Comparison of ENCODE assay signal across 15 cellular contexts in genomic region chr12:26953447-26953846, GRCh38. TPM values are rescaled to one million over a fixed set of nuclear protein-coding genes. Genes with fewer than 3 reads are reported as not detected.
DNase-seq lines count a peak whose midpoint lies in the region; ATAC-seq, FAIRE-seq and TF ChIP-seq lines count a peak whose summit lies in the region.
"Had no signal": no experiment of that assay in that cellular context is flagged by ENCODE, and none has a peak within 500 bp of the region (broad histone marks: within the 10 kb centered on the region; RNA-seq: fewer than 3 reads in every experiment).

No MANE protein-coding gene starts in this region.

- TF ChIP-seq CTCF in neutrophil (IDR thresholded peaks at IDR 0.05), result no peak

- H3K4me3 ChIP-seq in neutrophil (ENCODE audit: low read depth in 1 of 2, low read length in 1 of 2), result no peak overlapping the region

- FAIRE-seq in GM18507 (lab: Jason Lieb, UNC), result peak; percentile 9

- H3K36me3 Mint-ChIP-seq in activated CD4-positive, alpha-beta memory T cell treated with anti-CD3 and anti-CD28 coated beads, Interleukin-2, amount 10 ng/mL, durations not matched to agents 7 days and 5 days (ENCODE audit: low read depth), result peaks cover 59% of the 10 kb centered on the region

- H3K27ac ChIP-seq in neutrophil, result peak overlapping the region; percentile 69
- H3K27ac ChIP-seq: C4-2B had no signal

- CTCF ChIA-PET in activated CD4-positive, alpha-beta memory T cell treated with anti-CD3 and anti-CD28 coated beads, Interleukin-2, amount 10 ng/mL, durations not matched to agents 7 days and 5 days (lab: Charles Lee), result interaction anchor here (0.6 to 1.3 kb wide), 2 partner anchors 23 to 55 kb away, joined by 3 to 4 read pairs; no protein-coding TSS in a partner anchor

- H3K27me3 ChIP-seq in neutrophil, result no peaks in the 10 kb centered on the region

- H3K9me3 ChIP-seq in neutrophil, result no peaks in the 10 kb centered on the region

- peaks cover 20% of the 10 kb centered on the region for H3K4me1 Mint-ChIP-seq in activated CD4-positive, alpha-beta memory T cell treated with anti-CD3 and anti-CD28 coated beads, Interleukin-2, amount 10 ng/mL, durations not matched to agents 7 days and 5 days

- no peak overlapping the region for H3K27ac Mint-ChIP-seq in activated CD4-positive, alpha-beta memory T cell treated with anti-CD3 and anti-CD28 coated beads, Interleukin-2, amount 10 ng/mL, durations not matched to agents 7 days and 5 days

- DNase-seq in GM18507 (ENCODE audit: extremely low spot score, insufficient read length, low read depth), result no peak
- DNase-seq in OCI-M1 (lab: John Stamatoyannopoulos, UW), result peak; percentile 93
- peak; percentile 37 for DNase-seq in fibroblast of peridontal ligament (ENCODE audit: extremely low read depth)
- DNase-seq in HK-2 (ENCODE audit: unreplicated experiment), result no peak
- DNase-seq in activated CD4-positive, alpha-beta memory T cell treated with anti-CD3 and anti-CD28 coated beads, Interleukin-2, amount 10 ng/mL, durations not matched to agents 7 days and 5 days, result no peak
- DNase-seq: activated CD4-positive, alpha-beta T cell treated with anti-CD3 and anti-CD28 coated beads for 48 hours; activated gamma-delta T cell; NCI-H1105 treated with DMSO at 0.1 percent for 48 hours; NCI-H526; occipital lobe had no signal

- H3K36me3 ChIP-seq in neutrophil, result peaks cover 21% of the 10 kb centered on the region

- H3K4me1 ChIP-seq in neutrophil (ENCODE audit: control insufficient read depth in 1 of 2, insufficient read depth in 1 of 2, low read depth in 1 of 2, low read length in 1 of 2), result peaks cover 26 to 27% of the 10 kb centered on the region in 2 experiments

- peaks cover 3% of the 10 kb centered on the region for H3K9me3 Mint-ChIP-seq in activated CD4-positive, alpha-beta memory T cell treated with anti-CD3 and anti-CD28 coated beads, Interleukin-2, amount 10 ng/mL, durations not matched to agents 7 days and 5 days

- ATAC-seq in GM18907 (IDR thresholded peaks at IDR 0.05; ENCODE audit: unreplicated experiment), result no peak
- ATAC-seq in HG02571 (IDR thresholded peaks at IDR 0.05; ENCODE audit: unreplicated experiment), result no peak
- ATAC-seq: stimulated activated effector memory CD8-positive, alpha-beta T cell treated with anti-CD3 and anti-CD28 coated beads, Interleukin-12 subunit alpha, Interleukin-12 subunit beta, amount 100 ng/mL, for 72 hours had no signal

- POLR2A ChIA-PET in activated CD4-positive, alpha-beta memory T cell treated with anti-CD3 and anti-CD28 coated beads, Interleukin-2, amount 10 ng/mL, durations not matched to agents 7 days and 5 days (lab: Charles Lee), result interaction anchor here (0.6 to 1.3 kb wide), 2 partner anchors 15 to 70 kb away, joined by 3 read pairs; partner anchors contain the start of gene FGFR1OP2

- no peak overlapping the region for H3K4me3 Mint-ChIP-seq in activated CD4-positive, alpha-beta memory T cell treated with anti-CD3 and anti-CD28 coated beads, Interleukin-2, amount 10 ng/mL, durations not matched to agents 7 days and 5 days
- H3K4me3 Mint-ChIP-seq: stimulated activated effector memory CD8-positive, alpha-beta T cell treated with anti-CD3 and anti-CD28 coated beads, Interleukin-12 subunit alpha, Interleukin-12 subunit beta, amount 100 ng/mL, for 72 hours had no signal

- H3K27me3 Mint-ChIP-seq in activated CD4-positive, alpha-beta memory T cell treated with anti-CD3 and anti-CD28 coated beads, Interleukin-2, amount 10 ng/mL, durations not matched to agents 7 days and 5 days, result no peaks in the 10 kb centered on the region

RNA-seq across cellular contexts. Expression of gene FGFR1OP2, which starts 15.2 kb away (rescaled TPM):
- 10 to 100 TPM; 85.7 to 87.5 TPM for total RNA-seq in activated CD4-positive, alpha-beta memory T cell treated with anti-CD3 and anti-CD28 coated beads, Interleukin-2, amount 10 ng/mL, durations not matched to agents 7 days and 5 days

RNA-seq across cellular contexts. Expression of gene INTS13, which starts 15.7 kb away (rescaled TPM):
- total RNA-seq in activated CD4-positive, alpha-beta memory T cell treated with anti-CD3 and anti-CD28 coated beads, Interleukin-2, amount 10 ng/mL, durations not matched to agents 7 days and 5 days, result 10 to 100 TPM; 44.8 to 45.8 TPM

Comparison
In these comparisons a context has a peak if more than half of its experiments do, and no peak if none do; other contexts are left out.
1. DNase-seq: peak in OCI-M1 (single experiment) and fibroblast of peridontal ligament (single experiment); none in GM18507 (single experiment), HK-2 (single experiment) and activated CD4-positive, alpha-beta memory T cell treated with anti-CD3 and anti-CD28 coated beads, Interleukin-2, amount 10 ng/mL, durations not matched to agents 7 days and 5 days (single experiment).